ENCODE assay signal across 9 cellular contexts in genomic region chr2:70946832-70947442, GRCh38. TPM values are rescaled to one million over a fixed set of nuclear protein-coding genes. Genes with fewer than 3 reads are reported as not detected.
A peak's percentile ranks its signal among the peaks of the same experiment; 100 is the strongest.
DNase-seq lines count a peak whose midpoint lies in the region; ATAC-seq and TF ChIP-seq lines count a peak whose summit lies in the region.
"Had no signal": no experiment of that assay in that cellular context is flagged by ENCODE, and none has a peak within 500 bp of the region (broad histone marks: within the 10 kb centered on the region; RNA-seq: fewer than 3 reads in every experiment).

No MANE protein-coding gene starts in this region.

- peaks cover 6% of the 10 kb centered on the region for H3K27me3 Mint-ChIP-seq in activated naive CD4-positive, alpha-beta T cell treated with anti-CD3 and anti-CD28 coated beads for 36 hours (ENCODE audit: low read depth)

- no peaks in the 10 kb centered on the region for H3K9me3 ChIP-seq in Peyer's patch

- no peaks in the 10 kb centered on the region for H3K36me3 ChIP-seq in Peyer's patch

- in situ Hi-C loops in KBM-7 (cut with MboI; ENCODE audit: low pct_unique_long_range_greater_than_20kb, low sequenced_read_pairs): loop anchor here (25.0 kb wide), 1 partner anchor 285 kb away; no protein-coding TSS in a partner anchor

- CTCF ChIA-PET in activated naive CD4-positive, alpha-beta T cell treated with anti-CD3 and anti-CD28 coated beads for 36 hours (lab: Charles Lee): interaction anchor here (0.7 to 4.6 kb wide), 30 partner anchors 8 to 643 kb away, joined by 3 to 95 read pairs (median 6); partner anchors contain the start of genes ATP6V1B1 and FIGLA

- H3K36me3 Mint-ChIP-seq in activated naive CD4-positive, alpha-beta T cell treated with anti-CD3 and anti-CD28 coated beads for 36 hours (ENCODE audit: low read depth): no peaks in the 10 kb centered on the region

- DNase-seq in DMS 273 treated with DMSO at 0.1 percent for 48 hours (lab: John Stamatoyannopoulos, UW) (peak; percentile 21), KBM-7 (peak; percentile 81), Peyer's patch (peak in 2 of 3 donors; percentile 43 to 74), head of caudate nucleus (peak in 40 of 42 donors; percentile 24 to 86 (median 66)), pulmonary artery endothelial cell (ENCODE audit: low read depth, low spot score) (peak; percentile 19)
- DNase-seq in activated naive CD4-positive, alpha-beta T cell treated with anti-CD3 and anti-CD28 coated beads for 36 hours: peak; percentile 81

- no peak overlapping the region for H3K4me3 Mint-ChIP-seq in activated naive CD4-positive, alpha-beta T cell treated with anti-CD3 and anti-CD28 coated beads for 36 hours

- H3K4me1 ChIP-seq in Peyer's patch: no peaks in the 10 kb centered on the region

- no peaks in the 10 kb centered on the region for H3K27me3 ChIP-seq in Peyer's patch

- peaks cover 13% of the 10 kb centered on the region for H3K4me1 Mint-ChIP-seq in activated naive CD4-positive, alpha-beta T cell treated with anti-CD3 and anti-CD28 coated beads for 36 hours (ENCODE audit: low read depth)

- no peak for ATAC-seq in HG02840 (IDR thresholded peaks at IDR 0.05; ENCODE audit: low FRiP score, unreplicated experiment)
- ATAC-seq in GM21619 (IDR thresholded peaks at IDR 0.05; ENCODE audit: unreplicated experiment): no peak

- TF ChIP-seq CTCF in Peyer's patch (IDR thresholded peaks at IDR 0.05): peak; percentile 30 to 70 (median 58)

- H3K9me3 Mint-ChIP-seq in activated naive CD4-positive, alpha-beta T cell treated with anti-CD3 and anti-CD28 coated beads for 36 hours: no peaks in the 10 kb centered on the region

- intact Hi-C loops in activated naive CD4-positive, alpha-beta T cell treated with anti-CD3 and anti-CD28 coated beads for 36 hours (cut with micrococcal nuclease): loop anchor here (1.0 to 2.0 kb wide), 7 partner anchors 28 to 643 kb away; partner anchors contain the start of gene ANKRD53
- intact Hi-C loops in head of caudate nucleus (cut with DNase I): loop anchor here (5.0 kb wide), 2 partner anchors 75 to 160 kb away; no protein-coding TSS in a partner anchor

- no peak for TF ChIP-seq POLR2A in Peyer's patch (IDR thresholded peaks at IDR 0.05)

- H3K27ac Mint-ChIP-seq in activated naive CD4-positive, alpha-beta T cell treated with anti-CD3 and anti-CD28 coated beads for 36 hours: no peak overlapping the region

- no peak overlapping the region for H3K4me3 ChIP-seq in Peyer's patch

- H3K27ac ChIP-seq in Peyer's patch: no peak overlapping the region

RNA-seq across cellular contexts. Expression of gene ATP6V1B1, which starts 11.2 kb away (rescaled TPM):
- 1 to 10 TPM in 2 of 4 donors, not detected in 2; 1.3 to 5.8 TPM for total RNA-seq in Peyer's patch
- not detected for total RNA-seq in activated naive CD4-positive, alpha-beta T cell treated with anti-CD3 and anti-CD28 coated beads for 36 hours
- not detected in 2 replicates for total RNA-seq in pulmonary artery endothelial cell
- total RNA-seq: T-helper 2 cell treated with Interferon-gamma antibody and Interleukin-4, amounts not matched to agents 100 ng/mL and 5 ng/mL, for 36 hours had no signal

RNA-seq across cellular contexts. Expression of gene ANKRD53, which starts 31.5 kb away (rescaled TPM):
- total RNA-seq in Peyer's patch: 1 to 10 TPM in 1 of 4 donors, not detected in 3; 3.5 TPM
- under 1 TPM in 1 of 2 experiments, not detected in 1; 0.24 TPM for total RNA-seq in activated naive CD4-positive, alpha-beta T cell treated with anti-CD3 and anti-CD28 coated beads for 36 hours
- 0.14 and 0.20 TPM in 2 replicates for total RNA-seq in pulmonary artery endothelial cell
- total RNA-seq: T-helper 2 cell treated with Interferon-gamma antibody and Interleukin-4, amounts not matched to agents 100 ng/mL and 5 ng/mL, for 36 hours had no signal

RNA-seq across cellular contexts. Expression of gene VAX2, which starts 46.6 kb away (rescaled TPM):
- not detected for total RNA-seq in Peyer's patch
- total RNA-seq in activated naive CD4-positive, alpha-beta T cell treated with anti-CD3 and anti-CD28 coated beads for 36 hours: not detected
- 0.26 and 0.35 TPM in 2 replicates for total RNA-seq in pulmonary artery endothelial cell
- total RNA-seq: T-helper 2 cell treated with Interferon-gamma antibody and Interleukin-4, amounts not matched to agents 100 ng/mL and 5 ng/mL, for 36 hours had no signal

RNA-seq across cellular contexts. Expression of gene TEX261, which starts 47.7 kb away (rescaled TPM):
- total RNA-seq in Peyer's patch (10 to 100 TPM; 13.2 to 35.1 (median 30.3) TPM), pulmonary artery endothelial cell (28.6 and 54.1 TPM in 2 replicates)
- total RNA-seq in activated naive CD4-positive, alpha-beta T cell treated with anti-CD3 and anti-CD28 coated beads for 36 hours: 10 to 100 TPM; 17.8 to 18.7 TPM

Comparison
In these comparisons a context has a peak if more than half of its experiments do, and no peak if none do; other contexts are left out.
1. DNase-seq: peak in every context shown above with its lines; median percentile 81 in KBM-7; 81 in activated naive CD4-positive, alpha-beta T cell treated with anti-CD3 and anti-CD28 coated beads for 36 hours; 66 in head of caudate nucleus; 58 in Peyer's patch; 21 in DMS 273 treated with DMSO at 0.1 percent for 48 hours; 19 in pulmonary artery endothelial cell.